8 cellular contexts compared by ENCODE assay signal in genomic region chr12:26471560-26471959, GRCh38.
DNase-seq lines count a peak whose midpoint lies in the region; ATAC-seq and TF ChIP-seq lines count a peak whose summit lies in the region.

No MANE protein-coding gene starts in this region.

- H3K4me3 Mint-ChIP-seq in stimulated activated memory B cell treated with anti-CD40 and anti-IgM and Interleukin-4, amounts not matched to agents 10 μg/mL and 1 μg/mL and 100 μg/mL, for 72 hours: peak overlapping the region; percentile 30

- peak overlapping the region; percentile 72 for H3K27ac Mint-ChIP-seq in stimulated activated memory B cell treated with anti-CD40 and anti-IgM and Interleukin-4, amounts not matched to agents 10 μg/mL and 1 μg/mL and 100 μg/mL, for 72 hours

- no peak overlapping the region for H3K9ac ChIP-seq in smooth muscle cell (ENCODE audit: low read depth)

- H2AFZ ChIP-seq in smooth muscle cell (ENCODE audit: low read depth): no peak overlapping the region

- H3K27ac ChIP-seq in smooth muscle cell (ENCODE audit: low read depth): no peak overlapping the region

- no peaks in the 10 kb centered on the region for H3K4me1 ChIP-seq in smooth muscle cell (ENCODE audit: low read depth)

- H3K36me3 Mint-ChIP-seq in stimulated activated memory B cell treated with anti-CD40 and anti-IgM and Interleukin-4, amounts not matched to agents 10 μg/mL and 1 μg/mL and 100 μg/mL, for 72 hours: peaks cover 27% of the 10 kb centered on the region

- H3K4me2 ChIP-seq in smooth muscle cell: no peak overlapping the region

- H3K27me3 ChIP-seq in smooth muscle cell (ENCODE audit: low read depth) (no peaks in the 10 kb centered on the region), H7 (ENCODE audit: control insufficient read depth, insufficient read depth, low read length) (no peaks in the 10 kb centered on the region)

- peaks cover 47% of the 10 kb centered on the region for H3K4me1 Mint-ChIP-seq in stimulated activated memory B cell treated with anti-CD40 and anti-IgM and Interleukin-4, amounts not matched to agents 10 μg/mL and 1 μg/mL and 100 μg/mL, for 72 hours

- no peaks in the 10 kb centered on the region for H3F3A ChIP-seq in smooth muscle cell (ENCODE audit: low read depth)

- no peaks in the 10 kb centered on the region for H3K9me3 Mint-ChIP-seq in stimulated activated memory B cell treated with anti-CD40 and anti-IgM and Interleukin-4, amounts not matched to agents 10 μg/mL and 1 μg/mL and 100 μg/mL, for 72 hours

- peak; percentile 20 for TF ChIP-seq CTCF in astrocyte of the spinal cord (IDR thresholded peaks at IDR 0.05; ENCODE audit: low read depth, low read length)
- TF ChIP-seq CTCF in smooth muscle cell (IDR thresholded peaks at IDR 0.05; ENCODE audit: borderline replicate concordance, insufficient read depth, poor library complexity, severe bottlenecking): no peak

- ATAC-seq in GM21367 (IDR thresholded peaks at IDR 0.05; ENCODE audit: unreplicated experiment): peak; percentile 83
- peak; percentile 63 for ATAC-seq in HG03520 (IDR thresholded peaks at IDR 0.05; ENCODE audit: unreplicated experiment)
- peak; percentile 92 for ATAC-seq in stimulated activated memory B cell treated with anti-CD40 and anti-IgM and Interleukin-4, amounts not matched to agents 10 μg/mL and 1 μg/mL and 100 μg/mL, for 72 hours

- H3K4me3 ChIP-seq in astrocyte of the spinal cord (ENCODE audit: low read depth, low read length) (no peak overlapping the region), smooth muscle cell (no peak overlapping the region), H7 (ENCODE audit: insufficient read depth, low read depth, low read length) (no peak overlapping the region)

- H4K20me1 ChIP-seq in smooth muscle cell (ENCODE audit: low read depth): no peaks in the 10 kb centered on the region

- H3K36me3 ChIP-seq in smooth muscle cell (ENCODE audit: low read depth) (no peaks in the 10 kb centered on the region), H7 (replicated peaks; ENCODE audit: control insufficient read depth, insufficient read depth, low read length) (0 out of 2 replicates have a peak, but pooled peaks cover under 1% of the 10 kb centered on the region)

- in situ Hi-C loops in astrocyte of the spinal cord (cut with HindIII; ENCODE audit: low sequenced_read_pairs): no loop called here

- H3K9me3 ChIP-seq in smooth muscle cell (replicated peaks; ENCODE audit: low read depth): no peaks in the 10 kb centered on the region

- H3K79me2 ChIP-seq in smooth muscle cell (ENCODE audit: low read depth): no peaks in the 10 kb centered on the region

- H3K27me3 Mint-ChIP-seq in stimulated activated memory B cell treated with anti-CD40 and anti-IgM and Interleukin-4, amounts not matched to agents 10 μg/mL and 1 μg/mL and 100 μg/mL, for 72 hours: no peaks in the 10 kb centered on the region

- peak; percentile 24 for DNase-seq in GM04503 (ENCODE audit: low read depth)
- DNase-seq in astrocyte of the spinal cord (ENCODE audit: low read depth, low spot score): peak; percentile 68
- no peak for DNase-seq in NCI-H1417 treated with DMSO at 0.1 percent for 48 hours (lab: John Stamatoyannopoulos, UW)
- no peak for DNase-seq in smooth muscle cell (lab: John Stamatoyannopoulos, UW; ENCODE audit: unreplicated experiment)
- no peak for DNase-seq in H7

Comparison
In these comparisons a context has a peak if more than half of its experiments do, and no peak if none do; other contexts are left out.
1. DNase-seq: peak in GM04503 (single experiment) and astrocyte of the spinal cord (single experiment); none in NCI-H1417 treated with DMSO at 0.1 percent for 48 hours (single experiment), smooth muscle cell (single experiment) and H7 (single experiment).
2. Peak in every context shown above with its lines, with median percentiles within 50 percentile points of each other: ATAC-seq.